1 cellular context compared by ENCODE assay signal in genomic region chr20:33719277-33719988, GRCh38.
A peak's percentile ranks its signal among the peaks of the same experiment; 100 is the strongest.
TF ChIP-seq lines count a peak whose summit lies in the region.

No MANE protein-coding gene starts in this region.

TF ChIP-seq in HepG2, 621 proteins besides CTCF, POLR2A, EP300 and RAD21 (continued from another document and continues in another):
- TF ChIP-seq MAZ (IDR thresholded peaks at IDR 0.05; ENCODE audit: borderline replicate concordance, low read depth, low read length) (no peak), MAZ (CRISPR knock-in tag; IDR thresholded peaks at IDR 0.05; ENCODE audit: low read depth) (no peak; the same call in 1 of the 2 replicates), CBFB (CRISPR knock-in tag; IDR thresholded peaks at IDR 0.05) (no peak), SPEN (CRISPR knock-in tag; IDR thresholded peaks at IDR 0.05; ENCODE audit: low read depth) (no peak), ZSCAN9 (CRISPR knock-in tag; IDR thresholded peaks at IDR 0.05; ENCODE audit: borderline replicate concordance) (no peak), ZNF746 (CRISPR knock-in tag; IDR thresholded peaks at IDR 0.05) (no peak), MED13 (CRISPR knock-in tag; IDR thresholded peaks at IDR 0.05) (no peak), ONECUT2 (CRISPR knock-in tag; IDR thresholded peaks at IDR 0.05) (no peak), RBAK (CRISPR knock-in tag; IDR thresholded peaks at IDR 0.05) (peak; percentile 9; the same call in 1 of the 2 replicates), ZFP62 (CRISPR knock-in tag; IDR thresholded peaks at IDR 0.05) (no peak), ZNF720 (CRISPR knock-in tag; IDR thresholded peaks at IDR 0.05) (no peak), KAT2B (IDR thresholded peaks at IDR 0.05; ENCODE audit: borderline replicate concordance, low read depth, low read length) (no peak), FOSL2 (CRISPR knock-in tag; IDR thresholded peaks at IDR 0.05) (no peak), RELA (CRISPR knock-in tag; IDR thresholded peaks at IDR 0.05) (no peak), ATM (IDR thresholded peaks at IDR 0.05; ENCODE audit: borderline replicate concordance) (no peak), ZNF607 (CRISPR knock-in tag; IDR thresholded peaks at IDR 0.05; ENCODE audit: borderline replicate concordance) (no peak), RFXAP (CRISPR knock-in tag; IDR thresholded peaks at IDR 0.05; ENCODE audit: borderline replicate concordance) (no peak), ZNF609 (CRISPR knock-in tag; IDR thresholded peaks at IDR 0.05; ENCODE audit: borderline replicate concordance) (0 out of 2 replicates have a peak, but pooled peaks have one; percentile 57), ZNF598 (CRISPR knock-in tag; IDR thresholded peaks at IDR 0.05; ENCODE audit: borderline replicate concordance) (no peak; the same call in 1 of the 2 replicates), MZF1 (CRISPR knock-in tag; IDR thresholded peaks at IDR 0.05; ENCODE audit: borderline replicate concordance) (no peak), ZSCAN31 (CRISPR knock-in tag; IDR thresholded peaks at IDR 0.05; ENCODE audit: low read depth) (0 out of 2 replicates have a peak, but pooled peaks have one; percentile 72), ZNF556 (CRISPR knock-in tag; IDR thresholded peaks at IDR 0.05; ENCODE audit: borderline replicate concordance) (no peak), ZNF678 (CRISPR knock-in tag; IDR thresholded peaks at IDR 0.05) (no peak), PHF20 (CRISPR knock-in tag; IDR thresholded peaks at IDR 0.05) (no peak), GATA4 (IDR thresholded peaks at IDR 0.05; ENCODE audit: borderline replicate concordance, low read depth) (no peak), ZNF292 (CRISPR knock-in tag; IDR thresholded peaks at IDR 0.05; ENCODE audit: borderline replicate concordance, low read depth) (no peak), ZNF550 (CRISPR knock-in tag; IDR thresholded peaks at IDR 0.05; ENCODE audit: borderline replicate concordance) (no peak), ATF7 (IDR thresholded peaks at IDR 0.05) (no peak), ATF7 (CRISPR knock-in tag; IDR thresholded peaks at IDR 0.05) (0 out of 2 replicates have a peak, but pooled peaks have one; percentile 48), ZNF841 (CRISPR knock-in tag; IDR thresholded peaks at IDR 0.05; ENCODE audit: borderline replicate concordance) (no peak), ZNF230 (CRISPR knock-in tag; IDR thresholded peaks at IDR 0.05) (no peak), MEIS1 (CRISPR knock-in tag; IDR thresholded peaks at IDR 0.05; ENCODE audit: borderline replicate concordance) (0 out of 2 replicates have a peak, but pooled peaks have one; percentile 24), ZNF788 (CRISPR knock-in tag; IDR thresholded peaks at IDR 0.05; ENCODE audit: borderline replicate concordance) (0 out of 2 replicates have a peak, but pooled peaks have one; percentile 33), SP5 (CRISPR knock-in tag; IDR thresholded peaks at IDR 0.05; ENCODE audit: borderline replicate concordance, low read depth) (no peak), ZNF143 (CRISPR knock-in tag; IDR thresholded peaks at IDR 0.05) (no peak), ZBTB10 (CRISPR knock-in tag; IDR thresholded peaks at IDR 0.05; ENCODE audit: borderline replicate concordance) (no peak), ZNF354B (CRISPR knock-in tag; IDR thresholded peaks at IDR 0.05) (no peak), ZSCAN12 (CRISPR knock-in tag; IDR thresholded peaks at IDR 0.05) (no peak), ZNF160 (CRISPR knock-in tag; IDR thresholded peaks at IDR 0.05) (no peak)
- TF ChIP-seq, protein P1, sequence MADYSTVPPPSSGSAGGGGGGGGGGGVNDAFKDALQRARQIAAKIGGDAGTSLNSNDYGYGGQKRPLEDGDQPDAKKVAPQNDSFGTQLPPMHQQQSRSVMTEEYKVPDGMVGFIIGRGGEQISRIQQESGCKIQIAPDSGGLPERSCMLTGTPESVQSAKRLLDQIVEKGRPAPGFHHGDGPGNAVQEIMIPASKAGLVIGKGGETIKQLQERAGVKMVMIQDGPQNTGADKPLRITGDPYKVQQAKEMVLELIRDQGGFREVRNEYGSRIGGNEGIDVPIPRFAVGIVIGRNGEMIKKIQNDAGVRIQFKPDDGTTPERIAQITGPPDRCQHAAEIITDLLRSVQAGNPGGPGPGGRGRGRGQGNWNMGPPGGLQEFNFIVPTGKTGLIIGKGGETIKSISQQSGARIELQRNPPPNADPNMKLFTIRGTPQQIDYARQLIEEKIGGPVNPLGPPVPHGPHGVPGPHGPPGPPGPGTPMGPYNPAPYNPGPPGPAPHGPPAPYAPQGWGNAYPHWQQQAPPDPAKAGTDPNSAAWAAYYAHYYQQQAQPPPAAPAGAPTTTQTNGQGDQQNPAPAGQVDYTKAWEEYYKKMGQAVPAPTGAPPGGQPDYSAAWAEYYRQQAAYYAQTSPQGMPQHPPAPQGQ (CRISPR knock-in tag; IDR thresholded peaks at IDR 0.05; ENCODE audit: borderline replicate concordance) = no peak
- TF ChIP-seq, protein P2, sequence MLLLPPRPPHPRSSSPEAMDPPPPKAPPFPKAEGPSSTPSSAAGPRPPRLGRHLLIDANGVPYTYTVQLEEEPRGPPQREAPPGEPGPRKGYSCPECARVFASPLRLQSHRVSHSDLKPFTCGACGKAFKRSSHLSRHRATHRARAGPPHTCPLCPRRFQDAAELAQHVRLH (CRISPR knock-in tag; IDR thresholded peaks at IDR 0.05; ENCODE audit: borderline replicate concordance, low read depth) = peak; percentile 61; the same call in 1 of the 2 replicates
- TF ChIP-seq, protein P3, sequence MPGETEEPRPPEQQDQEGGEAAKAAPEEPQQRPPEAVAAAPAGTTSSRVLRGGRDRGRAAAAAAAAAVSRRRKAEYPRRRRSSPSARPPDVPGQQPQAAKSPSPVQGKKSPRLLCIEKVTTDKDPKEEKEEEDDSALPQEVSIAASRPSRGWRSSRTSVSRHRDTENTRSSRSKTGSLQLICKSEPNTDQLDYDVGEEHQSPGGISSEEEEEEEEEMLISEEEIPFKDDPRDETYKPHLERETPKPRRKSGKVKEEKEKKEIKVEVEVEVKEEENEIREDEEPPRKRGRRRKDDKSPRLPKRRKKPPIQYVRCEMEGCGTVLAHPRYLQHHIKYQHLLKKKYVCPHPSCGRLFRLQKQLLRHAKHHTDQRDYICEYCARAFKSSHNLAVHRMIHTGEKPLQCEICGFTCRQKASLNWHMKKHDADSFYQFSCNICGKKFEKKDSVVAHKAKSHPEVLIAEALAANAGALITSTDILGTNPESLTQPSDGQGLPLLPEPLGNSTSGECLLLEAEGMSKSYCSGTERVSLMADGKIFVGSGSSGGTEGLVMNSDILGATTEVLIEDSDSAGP (CRISPR knock-in tag; IDR thresholded peaks at IDR 0.05; ENCODE audit: borderline replicate concordance) = 0 out of 2 replicates have a peak, but pooled peaks have one; percentile 7
- TF ChIP-seq, protein P4, sequence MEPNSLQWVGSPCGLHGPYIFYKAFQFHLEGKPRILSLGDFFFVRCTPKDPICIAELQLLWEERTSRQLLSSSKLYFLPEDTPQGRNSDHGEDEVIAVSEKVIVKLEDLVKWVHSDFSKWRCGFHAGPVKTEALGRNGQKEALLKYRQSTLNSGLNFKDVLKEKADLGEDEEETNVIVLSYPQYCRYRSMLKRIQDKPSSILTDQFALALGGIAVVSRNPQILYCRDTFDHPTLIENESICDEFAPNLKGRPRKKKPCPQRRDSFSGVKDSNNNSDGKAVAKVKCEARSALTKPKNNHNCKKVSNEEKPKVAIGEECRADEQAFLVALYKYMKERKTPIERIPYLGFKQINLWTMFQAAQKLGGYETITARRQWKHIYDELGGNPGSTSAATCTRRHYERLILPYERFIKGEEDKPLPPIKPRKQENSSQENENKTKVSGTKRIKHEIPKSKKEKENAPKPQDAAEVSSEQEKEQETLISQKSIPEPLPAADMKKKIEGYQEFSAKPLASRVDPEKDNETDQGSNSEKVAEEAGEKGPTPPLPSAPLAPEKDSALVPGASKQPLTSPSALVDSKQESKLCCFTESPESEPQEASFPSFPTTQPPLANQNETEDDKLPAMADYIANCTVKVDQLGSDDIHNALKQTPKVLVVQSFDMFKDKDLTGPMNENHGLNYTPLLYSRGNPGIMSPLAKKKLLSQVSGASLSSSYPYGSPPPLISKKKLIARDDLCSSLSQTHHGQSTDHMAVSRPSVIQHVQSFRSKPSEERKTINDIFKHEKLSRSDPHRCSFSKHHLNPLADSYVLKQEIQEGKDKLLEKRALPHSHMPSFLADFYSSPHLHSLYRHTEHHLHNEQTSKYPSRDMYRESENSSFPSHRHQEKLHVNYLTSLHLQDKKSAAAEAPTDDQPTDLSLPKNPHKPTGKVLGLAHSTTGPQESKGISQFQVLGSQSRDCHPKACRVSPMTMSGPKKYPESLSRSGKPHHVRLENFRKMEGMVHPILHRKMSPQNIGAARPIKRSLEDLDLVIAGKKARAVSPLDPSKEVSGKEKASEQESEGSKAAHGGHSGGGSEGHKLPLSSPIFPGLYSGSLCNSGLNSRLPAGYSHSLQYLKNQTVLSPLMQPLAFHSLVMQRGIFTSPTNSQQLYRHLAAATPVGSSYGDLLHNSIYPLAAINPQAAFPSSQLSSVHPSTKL (CRISPR knock-in tag; IDR thresholded peaks at IDR 0.05) = no peak
